8 cellular contexts compared by ENCODE assay signal in genomic region chr9:114906922-114907571, GRCh38. TPM values are rescaled to one million over a fixed set of nuclear protein-coding genes. Genes with fewer than 3 reads are reported as not detected.
DNase-seq lines count a peak whose midpoint lies in the region; ATAC-seq and TF ChIP-seq lines count a peak whose summit lies in the region.

No MANE protein-coding gene starts in this region.

- no peaks in the 10 kb centered on the region for H3K9me3 ChIP-seq in neural cell (ENCODE audit: low read length)

- no peaks in the 10 kb centered on the region for H3K36me3 ChIP-seq in neural cell (ENCODE audit: insufficient read depth, low read length)

- peak; percentile 77 for DNase-seq in DMS 273 (lab: John Stamatoyannopoulos, UW; ENCODE audit: unreplicated experiment)
- DNase-seq in DMS 273 treated with DMSO at 0.1 percent for 48 hours (lab: John Stamatoyannopoulos, UW) = no peak
- DNase-seq in HuH-7 (ENCODE audit: low spot score) = peak; percentile 59
- peak; percentile 65 for DNase-seq in RKO (ENCODE audit: low spot score)
- peak; percentile 65 for DNase-seq in ecto neural progenitor cell (ENCODE audit: low spot score)

- ATAC-seq in HG02840 (IDR thresholded peaks at IDR 0.05; ENCODE audit: low FRiP score, unreplicated experiment) (no peak), GM19035 (IDR thresholded peaks at IDR 0.05; ENCODE audit: unreplicated experiment) (no peak)

- peaks cover 2% of the 10 kb centered on the region for H3F3A ChIP-seq in neural cell (ENCODE audit: insufficient read depth, low read length, poor library complexity, severe bottlenecking)

- H3K9me2 ChIP-seq in neural cell (ENCODE audit: insufficient read depth, low read length) = no peaks in the 10 kb centered on the region

- TF ChIP-seq EP300 in neural cell (conservative IDR thresholded peaks at IDR 0.05; ENCODE audit: poor library complexity, severe bottlenecking) = no peak

- peak; percentile 79 for TF ChIP-seq RAD21 in neural cell (conservative IDR thresholded peaks at IDR 0.05)

- no peak overlapping the region for H3K4me2 ChIP-seq in neural cell (ENCODE audit: low read length)

- no peaks in the 10 kb centered on the region for H3K79me2 ChIP-seq in neural cell (replicated peaks; ENCODE audit: insufficient read depth, low read length)

- H3K4me3 ChIP-seq in neural cell (ENCODE audit: low read length) = no peak overlapping the region

- H3K27me3 ChIP-seq in neural cell (ENCODE audit: insufficient read depth, low read depth, low read length) = no peaks in the 10 kb centered on the region

- no peaks in the 10 kb centered on the region for H4K20me1 ChIP-seq in neural cell (ENCODE audit: insufficient read depth)

- H3K27ac ChIP-seq in neural cell (ENCODE audit: low read length) = no peak overlapping the region

- peak; percentile 73 for TF ChIP-seq CTCF in neural cell (IDR thresholded peaks at IDR 0.05; ENCODE audit: poor library complexity, severe bottlenecking)

- H3K9ac ChIP-seq in neural cell (ENCODE audit: low read length) = no peak overlapping the region

- H2AFZ ChIP-seq in neural cell (ENCODE audit: low read depth, low read length) = no peak overlapping the region

TF ChIP-seq in neural cell, 6 proteins besides CTCF, POLR2A, EP300 and RAD21:
- no peak for TF ChIP-seq MXI1 (conservative IDR thresholded peaks at IDR 0.05; ENCODE audit: poor library complexity, severe bottlenecking)
- peak; percentile 87 for TF ChIP-seq SMC3 (conservative IDR thresholded peaks at IDR 0.05; ENCODE audit: poor library complexity)
- TF ChIP-seq TAF1 (IDR thresholded peaks at IDR 0.05; ENCODE audit: low read depth) = no peak
- no peak for TF ChIP-seq EZH2 (IDR thresholded peaks at IDR 0.05; ENCODE audit: borderline replicate concordance, insufficient read depth, low read length, poor library complexity, severe bottlenecking)
- TF ChIP-seq REST (IDR thresholded peaks at IDR 0.05; ENCODE audit: borderline replicate concordance) = no peak
TF ChIP-seq in neural cell: peak in this region for 1.

RNA-seq across cellular contexts. Expression of gene TNFSF8, which starts 23.3 kb away (rescaled TPM):
- not detected in 2 replicates for polyA plus RNA-seq in neural cell
- polyA minus RNA-seq in neural cell = not detected in 2 replicates
